10 cellular contexts compared by ENCODE assay signal in genomic region chr6:43714311-43715055, GRCh38. TPM values are rescaled to one million over a fixed set of nuclear protein-coding genes. Genes with fewer than 3 reads are reported as not detected.
A peak's percentile ranks its signal among the peaks of the same experiment; 100 is the strongest.
DNase-seq lines count a peak whose midpoint lies in the region; ATAC-seq lines count a peak whose summit lies in the region.
"Had no signal": no experiment of that assay in that cellular context is flagged by ENCODE, and none has a peak within 500 bp of the region (broad histone marks: within the 10 kb centered on the region; RNA-seq: fewer than 3 reads in every experiment).

No MANE protein-coding gene starts in this region.

- H3K9ac ChIP-seq in adipocyte (ENCODE audit: low read length) = no peak overlapping the region

- H3K36me3 ChIP-seq in adipocyte (ENCODE audit: control insufficient read depth, insufficient read depth, low read length, severe bottlenecking) = no peaks in the 10 kb centered on the region
- H3K36me3 ChIP-seq: esophagus squamous epithelium had no signal

- H3K27me3 ChIP-seq in adipocyte (replicated peaks; ENCODE audit: control insufficient read depth, insufficient read depth, low read length) = no peaks in the 10 kb centered on the region

- H3K4me3 ChIP-seq in adipocyte (ENCODE audit: low read length) = no peak overlapping the region
- H3K4me3 ChIP-seq: esophagus squamous epithelium, skin epidermis had no signal

- DNase-seq in DMS 273 (lab: John Stamatoyannopoulos, UW; ENCODE audit: unreplicated experiment) (peak; percentile 64), DMS 273 treated with DMSO at 0.1 percent for 48 hours (lab: John Stamatoyannopoulos, UW) (no peak), adipocyte (ENCODE audit: low read depth) (peak; percentile 65), sciatic nerve (ENCODE audit: low spot score) (peak; percentile 75), hippocampal formation (lab: John Stamatoyannopoulos, UW) (no peak), NOMO-1 (lab: John Stamatoyannopoulos, UW; ENCODE audit: unreplicated experiment in 2 of 2) (no peak), NCI-H1436 treated with DMSO at 0.1 percent for 48 hours (lab: John Stamatoyannopoulos, UW) (no peak)
- DNase-seq: esophagus squamous epithelium had no signal

- peaks cover 15% of the 10 kb centered on the region for H3K4me1 ChIP-seq in adipocyte (ENCODE audit: control insufficient read depth, insufficient read depth, low read length)

- intact Hi-C loops in sciatic nerve (cut with DNase I) = no loop called here

- peak; percentile 22 for ATAC-seq in HG03066 (IDR thresholded peaks at IDR 0.05; ENCODE audit: low read depth, unreplicated experiment)
- peak; percentile 72 for ATAC-seq in sciatic nerve

- H3K9me3 ChIP-seq in adipocyte (ENCODE audit: control insufficient read depth, low read length) = no peaks in the 10 kb centered on the region
- H3K9me3 ChIP-seq: esophagus squamous epithelium had no signal

RNA-seq across cellular contexts. Expression of gene MRPS18A, which starts 26.9 kb away (rescaled TPM):
- total RNA-seq in sciatic nerve = 29.7 TPM

RNA-seq across cellular contexts. Expression of gene VEGFA, which starts 55.5 kb away (rescaled TPM):
- 155 TPM for total RNA-seq in sciatic nerve

Comparison
In these comparisons a context has a peak if more than half of its experiments do, and no peak if none do; other contexts are left out.
1. DNase-seq: peak in DMS 273 (single experiment), adipocyte (single experiment) and sciatic nerve (single experiment); none in DMS 273 treated with DMSO at 0.1 percent for 48 hours (single experiment), hippocampal formation (0 of 2), NOMO-1 (0 of 2) and NCI-H1436 treated with DMSO at 0.1 percent for 48 hours (single experiment).